Comparison of ENCODE assay signal across 8 cellular contexts in genomic region chr2:74833418-74834233, GRCh38.
A peak's percentile ranks its signal among the peaks of the same experiment; 100 is the strongest.
DNase-seq lines count a peak whose midpoint lies in the region; ATAC-seq and TF ChIP-seq lines count a peak whose summit lies in the region.

Gene HK2, plus strand, starts transcription at chr2:74834127. Its CDS starts 454 bp downstream, at chr2:74834581.

- no peaks in the 10 kb centered on the region for H3K36me3 ChIP-seq in muscle layer of colon (ENCODE audit: insufficient read depth, low read length)

- TF ChIP-seq POLR2A in erythroblast (IDR thresholded peaks at IDR 0.05; ENCODE audit: low read length): no peak

- DNase-seq in COLO668 (lab: John Stamatoyannopoulos, UW; ENCODE audit: unreplicated experiment): peak; percentile 86
- DNase-seq in OCI-M1 (lab: John Stamatoyannopoulos, UW): peak; percentile 89
- DNase-seq in activated T-cell treated with anti-CD3 and anti-CD28 coated beads for 24 hours (ENCODE audit: low read depth): peak; percentile 80
- peak; percentile 80 to 83 for DNase-seq in erythroblast (lab: John Stamatoyannopoulos, UW)
- peak; percentile 66 to 80 for DNase-seq in stimulated activated CD8-positive, alpha-beta memory T cell treated with anti-CD3 and anti-CD28 coated beads, Interleukin-7, amount 100 ng/mL, for 4 hours (ENCODE audit: low read depth in 2 of 2)

- no peaks in the 10 kb centered on the region for H3K9me3 ChIP-seq in muscle layer of colon (ENCODE audit: low read length)

- H3K27me3 ChIP-seq in muscle layer of colon (ENCODE audit: control insufficient read depth in 1 of 2, insufficient read depth in 2 of 2, low read length in 2 of 2): peaks cover 9 to 22% of the 10 kb centered on the region in 2 donors

- H3K9ac ChIP-seq in muscle layer of colon (ENCODE audit: low read length): no peak within 1 kb of the TSS

- ATAC-seq in GM19438 (IDR thresholded peaks at IDR 0.05; ENCODE audit: low read depth, unreplicated experiment) (peak; percentile 72), HG03565 (IDR thresholded peaks at IDR 0.05; ENCODE audit: unreplicated experiment) (peak; percentile 81)

- H3K4me1 ChIP-seq in muscle layer of colon (ENCODE audit: insufficient read depth, low read length): no peaks in the 10 kb centered on the region

- H3K4me3 ChIP-seq in muscle layer of colon (ENCODE audit: low read depth in 1 of 2, low read length in 2 of 2): peak within 1 kb of the TSS; percentile 41 to 61

- no peak within 1 kb of the TSS for H3K27ac ChIP-seq in muscle layer of colon (ENCODE audit: low read depth, low read length)
